11 cellular contexts compared by ENCODE assay signal in genomic region chr2:26721267-26722032, GRCh38. TPM values are rescaled to one million over a fixed set of nuclear protein-coding genes. Genes with fewer than 3 reads are reported as not detected.
DNase-seq lines count a peak whose midpoint lies in the region; ATAC-seq, FAIRE-seq and TF ChIP-seq lines count a peak whose summit lies in the region.
"Had no signal": no experiment of that assay in that cellular context is flagged by ENCODE, and none has a peak within 500 bp of the region (broad histone marks: within the 10 kb centered on the region; RNA-seq: fewer than 3 reads in every experiment).

No MANE protein-coding gene starts in this region.

- H3K27ac Mint-ChIP-seq in neural crest cell (ENCODE audit: unreplicated experiment): peak overlapping the region; percentile 67
- H3K27ac Mint-ChIP-seq in activated CD4-positive, alpha-beta memory T cell treated with anti-CD3 and anti-CD28 coated beads, Interleukin-2, amount 10 ng/mL, durations not matched to agents 7 days and 5 days: no peak overlapping the region
- H3K27ac Mint-ChIP-seq: activated CD4-positive, alpha-beta memory T cell treated with anti-CD3 and anti-CD28 coated beads for 36 hours; IgD-negative memory B cell had no signal

- no peaks in the 10 kb centered on the region for H3K9me3 ChIP-seq in colonic mucosa

- no peak overlapping the region for H3K4me3 Mint-ChIP-seq in neural crest cell
- H3K4me3 Mint-ChIP-seq in activated CD4-positive, alpha-beta memory T cell treated with anti-CD3 and anti-CD28 coated beads, Interleukin-2, amount 10 ng/mL, durations not matched to agents 7 days and 5 days: no peak overlapping the region
- H3K4me3 Mint-ChIP-seq: activated CD4-positive, alpha-beta memory T cell treated with anti-CD3 and anti-CD28 coated beads for 36 hours; IgD-negative memory B cell had no signal

- no peak for FAIRE-seq in D721Med (lab: Jason Lieb, UNC)

- H3K4me3 ChIP-seq in colonic mucosa: no peak overlapping the region

- no peaks in the 10 kb centered on the region for H3K27me3 ChIP-seq in colonic mucosa

- no peaks in the 10 kb centered on the region for H3K36me3 ChIP-seq in colonic mucosa

- no peaks in the 10 kb centered on the region for H3K27me3 Mint-ChIP-seq in neural crest cell (ENCODE audit: low read depth)
- H3K27me3 Mint-ChIP-seq in activated CD4-positive, alpha-beta memory T cell treated with anti-CD3 and anti-CD28 coated beads, Interleukin-2, amount 10 ng/mL, durations not matched to agents 7 days and 5 days: peaks cover 4% of the 10 kb centered on the region
- H3K27me3 Mint-ChIP-seq: activated CD4-positive, alpha-beta memory T cell treated with anti-CD3 and anti-CD28 coated beads for 36 hours had no signal

- intact Hi-C loops in colonic mucosa (cut with DNase I): no loop called here

- DNase-seq in COLO668 (lab: John Stamatoyannopoulos, UW; ENCODE audit: unreplicated experiment): peak; percentile 12
- peak; percentile 61 for DNase-seq in NCI-H2029 (lab: John Stamatoyannopoulos, UW)
- peak; percentile 57 for DNase-seq in colonic mucosa
- no peak for DNase-seq in neural crest cell (ENCODE audit: low read depth, low spot score)
- no peak for DNase-seq in activated CD4-positive, alpha-beta memory T cell treated with anti-CD3 and anti-CD28 coated beads, Interleukin-2, amount 10 ng/mL, durations not matched to agents 7 days and 5 days
- DNase-seq in D721Med (ENCODE audit: insufficient read length, low spot score): no peak
- no peak for DNase-seq in CD1c-positive myeloid dendritic cell (ENCODE audit: extremely low spot score)
- DNase-seq: activated CD4-positive, alpha-beta memory T cell treated with anti-CD3 and anti-CD28 coated beads for 36 hours; amygdala had no signal

- peaks cover 15% of the 10 kb centered on the region for H3K4me1 Mint-ChIP-seq in neural crest cell
- H3K4me1 Mint-ChIP-seq in activated CD4-positive, alpha-beta memory T cell treated with anti-CD3 and anti-CD28 coated beads, Interleukin-2, amount 10 ng/mL, durations not matched to agents 7 days and 5 days: no peaks in the 10 kb centered on the region
- H3K4me1 Mint-ChIP-seq: IgD-negative memory B cell had no signal

- TF ChIP-seq CTCF in colonic mucosa (IDR thresholded peaks at IDR 0.05) (no peak), neural crest cell (conservative IDR thresholded peaks at IDR 0.05) (no peak), D721Med (IDR thresholded peaks at IDR 0.05; ENCODE audit: insufficient read depth, missing control alignments) (no peak)

- peak overlapping the region; percentile 0 for H3K27ac ChIP-seq in colonic mucosa

- POLR2A ChIA-PET in activated CD4-positive, alpha-beta memory T cell treated with anti-CD3 and anti-CD28 coated beads, Interleukin-2, amount 10 ng/mL, durations not matched to agents 7 days and 5 days (lab: Charles Lee): no interaction called here

- H3K9ac ChIP-seq in colonic mucosa (ENCODE audit: low read depth in 2 of 2, low read length in 2 of 2): no peak overlapping the region

- H3K36me3 Mint-ChIP-seq in neural crest cell (ENCODE audit: low read depth): no peaks in the 10 kb centered on the region
- H3K36me3 Mint-ChIP-seq in activated CD4-positive, alpha-beta memory T cell treated with anti-CD3 and anti-CD28 coated beads, Interleukin-2, amount 10 ng/mL, durations not matched to agents 7 days and 5 days (ENCODE audit: low read depth): no peaks in the 10 kb centered on the region
- H3K36me3 Mint-ChIP-seq: activated CD4-positive, alpha-beta memory T cell treated with anti-CD3 and anti-CD28 coated beads for 36 hours; IgD-negative memory B cell had no signal

- no peaks in the 10 kb centered on the region for H3K9me3 Mint-ChIP-seq in neural crest cell
- no peaks in the 10 kb centered on the region for H3K9me3 Mint-ChIP-seq in activated CD4-positive, alpha-beta memory T cell treated with anti-CD3 and anti-CD28 coated beads, Interleukin-2, amount 10 ng/mL, durations not matched to agents 7 days and 5 days
- H3K9me3 Mint-ChIP-seq: activated CD4-positive, alpha-beta memory T cell treated with anti-CD3 and anti-CD28 coated beads for 36 hours; IgD-negative memory B cell had no signal

- peaks cover 15% of the 10 kb centered on the region for H3K4me1 ChIP-seq in colonic mucosa

- ATAC-seq in GM21576 (IDR thresholded peaks at IDR 0.05; ENCODE audit: unreplicated experiment): no peak

- CTCF ChIA-PET in activated CD4-positive, alpha-beta memory T cell treated with anti-CD3 and anti-CD28 coated beads, Interleukin-2, amount 10 ng/mL, durations not matched to agents 7 days and 5 days (lab: Charles Lee): no interaction called here

RNA-seq across cellular contexts. Expression of gene KCNK3, which starts 28.9 kb away (rescaled TPM):
- total RNA-seq in colonic mucosa: 1 to 10 TPM; 1.2 to 1.5 TPM
- 0.58 and 0.68 TPM in 2 replicates for total RNA-seq in neural crest cell
- not detected for total RNA-seq in activated CD4-positive, alpha-beta memory T cell treated with anti-CD3 and anti-CD28 coated beads, Interleukin-2, amount 10 ng/mL, durations not matched to agents 7 days and 5 days
- total RNA-seq: activated CD4-positive, alpha-beta memory T cell treated with anti-CD3 and anti-CD28 coated beads for 36 hours had no signal

RNA-seq across cellular contexts. Expression of gene SLC35F6, which starts 42.6 kb away (rescaled TPM):
- 10 to 100 TPM; 24.8 to 29.1 TPM for total RNA-seq in colonic mucosa
- total RNA-seq in neural crest cell: 28.9 and 30.6 TPM in 2 replicates
- total RNA-seq in activated CD4-positive, alpha-beta memory T cell treated with anti-CD3 and anti-CD28 coated beads, Interleukin-2, amount 10 ng/mL, durations not matched to agents 7 days and 5 days: 10 to 100 TPM; 27.0 to 27.6 TPM

Comparison
In these comparisons a context has a peak if more than half of its experiments do, and no peak if none do; other contexts are left out.
1. DNase-seq: peak in COLO668 (single experiment), NCI-H2029 (single experiment) and colonic mucosa (single experiment); none in neural crest cell (single experiment), activated CD4-positive, alpha-beta memory T cell treated with anti-CD3 and anti-CD28 coated beads, Interleukin-2, amount 10 ng/mL, durations not matched to agents 7 days and 5 days (single experiment), D721Med (single experiment) and CD1c-positive myeloid dendritic cell (single experiment).